In genomic region chr2:150729495-150729955, GRCh38 we compare ENCODE assay signal across 13 cellular contexts.
DNase-seq lines count a peak whose midpoint lies in the region; ATAC-seq and TF ChIP-seq lines count a peak whose summit lies in the region.
"Had no signal": no experiment of that assay in that cellular context is flagged by ENCODE, and none has a peak within 500 bp of the region (broad histone marks: within the 10 kb centered on the region; RNA-seq: fewer than 3 reads in every experiment).

No MANE protein-coding gene starts in this region.

- H3K9me3 Mint-ChIP-seq in stimulated activated memory B cell treated with anti-CD40 and anti-IgM and Interleukin-4, amounts not matched to agents 10 μg/mL and 1 μg/mL and 100 μg/mL, for 72 hours = no peaks in the 10 kb centered on the region
- H3K9me3 Mint-ChIP-seq: activated naive CD4-positive, alpha-beta T cell treated with anti-CD3 and anti-CD28 coated beads, Interleukin-2, amount 10 ng/mL, durations not matched to agents 7 days and 5 days had no signal

- no peaks in the 10 kb centered on the region for H3K36me3 Mint-ChIP-seq in stimulated activated memory B cell treated with anti-CD40 and anti-IgM and Interleukin-4, amounts not matched to agents 10 μg/mL and 1 μg/mL and 100 μg/mL, for 72 hours
- H3K36me3 Mint-ChIP-seq: activated naive CD4-positive, alpha-beta T cell treated with anti-CD3 and anti-CD28 coated beads, Interleukin-2, amount 10 ng/mL, durations not matched to agents 7 days and 5 days had no signal

- no peaks in the 10 kb centered on the region for H3K9me3 ChIP-seq in lower lobe of right lung

- H3K4me1 Mint-ChIP-seq in stimulated activated memory B cell treated with anti-CD40 and anti-IgM and Interleukin-4, amounts not matched to agents 10 μg/mL and 1 μg/mL and 100 μg/mL, for 72 hours = no peaks in the 10 kb centered on the region
- H3K4me1 Mint-ChIP-seq: activated naive CD4-positive, alpha-beta T cell treated with anti-CD3 and anti-CD28 coated beads, Interleukin-2, amount 10 ng/mL, durations not matched to agents 7 days and 5 days had no signal

- H3K27ac Mint-ChIP-seq in stimulated activated memory B cell treated with anti-CD40 and anti-IgM and Interleukin-4, amounts not matched to agents 10 μg/mL and 1 μg/mL and 100 μg/mL, for 72 hours = no peak overlapping the region
- H3K27ac Mint-ChIP-seq: activated naive CD4-positive, alpha-beta T cell treated with anti-CD3 and anti-CD28 coated beads, Interleukin-2, amount 10 ng/mL, durations not matched to agents 7 days and 5 days had no signal

- H3K27ac ChIP-seq in lower lobe of right lung = no peak overlapping the region

- TF ChIP-seq CTCF in lower lobe of right lung (IDR thresholded peaks at IDR 0.05) = no peak

- H3K4me3 Mint-ChIP-seq in stimulated activated memory B cell treated with anti-CD40 and anti-IgM and Interleukin-4, amounts not matched to agents 10 μg/mL and 1 μg/mL and 100 μg/mL, for 72 hours = no peak overlapping the region
- H3K4me3 Mint-ChIP-seq: activated naive CD4-positive, alpha-beta T cell treated with anti-CD3 and anti-CD28 coated beads, Interleukin-2, amount 10 ng/mL, durations not matched to agents 7 days and 5 days; neural crest cell had no signal

- H3K4me1 ChIP-seq in lower lobe of right lung = no peaks in the 10 kb centered on the region

- DNase-seq in GM03348 (ENCODE audit: low spot score) (peak; percentile 7), Right ventricle myocardium inferior (ENCODE audit: missing footprints) (no peak), lower lobe of right lung (no peak), NCI-H1105 treated with DMSO at 0.1 percent for 48 hours (lab: John Stamatoyannopoulos, UW) (no peak)
- DNase-seq: activated CD4-positive, alpha-beta T cell treated with anti-CD3 and anti-CD28 coated beads, Interleukin-2, amount 50 U/mL, for 1 hour; activated naive CD4-positive, alpha-beta T cell treated with anti-CD3 and anti-CD28 coated beads, Interleukin-2, amount 10 ng/mL, durations not matched to agents 7 days and 5 days; DMS53; NCI-H1092 had no signal

- H3K27me3 ChIP-seq in lower lobe of right lung (ENCODE audit: low read depth) = no peaks in the 10 kb centered on the region

- intact Hi-C loops in Right ventricle myocardium inferior (cut with DNase I) = no loop called here
- intact Hi-C loops in lower lobe of right lung (cut with DNase I) = no loop called here

- H3K4me3 ChIP-seq in lower lobe of right lung = no peak overlapping the region

- no peaks in the 10 kb centered on the region for H3K27me3 Mint-ChIP-seq in stimulated activated memory B cell treated with anti-CD40 and anti-IgM and Interleukin-4, amounts not matched to agents 10 μg/mL and 1 μg/mL and 100 μg/mL, for 72 hours
- H3K27me3 Mint-ChIP-seq: activated naive CD4-positive, alpha-beta T cell treated with anti-CD3 and anti-CD28 coated beads, Interleukin-2, amount 10 ng/mL, durations not matched to agents 7 days and 5 days had no signal

- H3K36me3 ChIP-seq in lower lobe of right lung = no peaks in the 10 kb centered on the region

- ATAC-seq in GM19467 (IDR thresholded peaks at IDR 0.05; ENCODE audit: unreplicated experiment) (peak; percentile 55), HG02884 (IDR thresholded peaks at IDR 0.05; ENCODE audit: unreplicated experiment) (peak; percentile 64), HG03575 (IDR thresholded peaks at IDR 0.05; ENCODE audit: extremely low read depth, insufficient number of reproducible peaks, low FRiP score, unreplicated experiment) (peak; percentile 64), Right ventricle myocardium inferior (no peak), lower lobe of right lung (no peak)
- ATAC-seq in stimulated activated memory B cell treated with anti-CD40 and anti-IgM and Interleukin-4, amounts not matched to agents 10 μg/mL and 1 μg/mL and 100 μg/mL, for 72 hours = no peak

Comparison
In these comparisons a context has a peak if more than half of its experiments do, and no peak if none do; other contexts are left out.
1. ATAC-seq: peak in GM19467 (single experiment), HG02884 (single experiment) and HG03575 (single experiment); none in Right ventricle myocardium inferior (single experiment), stimulated activated memory B cell treated with anti-CD40 and anti-IgM and Interleukin-4, amounts not matched to agents 10 μg/mL and 1 μg/mL and 100 μg/mL, for 72 hours (single experiment) and lower lobe of right lung (0 of 2).